In the genomic region with DNA sequence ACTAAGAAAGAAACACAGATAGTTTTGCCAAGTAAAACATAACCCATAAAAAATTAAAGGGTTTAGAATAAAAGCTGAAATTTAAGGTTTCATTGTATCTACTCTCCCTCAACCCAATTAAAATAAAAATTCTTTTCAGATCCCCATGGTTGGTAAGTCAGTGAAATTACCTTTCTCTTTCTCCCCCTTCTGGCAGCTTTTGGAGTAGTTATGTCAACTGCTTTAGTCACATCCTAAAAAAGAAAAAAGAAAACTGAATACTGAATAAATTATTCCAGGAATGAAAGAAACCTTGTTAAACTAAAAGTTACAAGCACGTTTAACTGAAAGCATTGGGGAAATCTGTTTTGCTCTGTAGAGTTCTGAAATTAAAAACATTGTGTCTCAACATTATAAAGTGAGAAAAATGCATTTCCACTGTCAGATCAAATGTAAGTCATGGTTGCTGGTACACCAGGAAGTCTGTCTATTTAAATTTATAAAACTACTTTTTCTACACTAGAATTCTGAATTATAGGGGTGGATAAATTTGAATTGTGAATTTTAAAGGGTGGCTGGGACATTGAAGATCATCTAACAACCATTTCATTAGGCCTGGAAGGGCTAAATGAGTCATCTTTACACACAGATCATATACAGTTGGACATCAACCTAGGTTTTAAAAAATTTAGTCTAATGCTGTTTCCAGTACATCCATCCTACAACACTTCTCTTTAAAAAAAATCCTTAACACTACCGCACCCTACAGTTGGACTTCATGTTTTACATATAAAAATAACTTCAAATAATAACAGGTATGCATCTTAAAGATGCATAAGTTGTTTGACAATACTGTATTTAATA, we compare ENCODE assay signal across 8 cellular contexts. TPM values are rescaled to one million over a fixed set of nuclear protein-coding genes. Genes with fewer than 3 reads are reported as not detected.
DNase-seq lines count a peak whose midpoint lies in the region; ATAC-seq, FAIRE-seq and TF ChIP-seq lines count a peak whose summit lies in the region.

No MANE protein-coding gene starts in this region.

- BruUV-seq in endothelial cell of umbilical vein (replicated peaks; lab: Mats Ljungman, UMichigan): no TSS peak

- H3K4me1 Mint-ChIP-seq in activated CD4-positive, alpha-beta T cell treated with anti-CD3 and anti-CD28 coated beads, Interleukin-2, amount 10 ng/mL, durations not matched to agents 24 days and 14 days: peaks cover 22% of the 10 kb centered on the region

- H3K36me3 Mint-ChIP-seq in activated CD4-positive, alpha-beta T cell treated with anti-CD3 and anti-CD28 coated beads, Interleukin-2, amount 10 ng/mL, durations not matched to agents 24 days and 14 days (ENCODE audit: low read depth): peaks cover 52% of the 10 kb centered on the region

- no peak overlapping the region for H2AFZ ChIP-seq in endothelial cell of umbilical vein (ENCODE audit: low read depth, low read length)

- no peaks in the 10 kb centered on the region for H4K20me1 ChIP-seq in endothelial cell of umbilical vein (replicated peaks; ENCODE audit: control insufficient read depth, extremely low read depth, insufficient read depth, low read length)

- TF ChIP-seq CTCF in Peyer's patch (IDR thresholded peaks at IDR 0.05) (peak in 4 of 6 experiments; percentile 27 to 43 (median 42)), endothelial cell of umbilical vein (IDR thresholded peaks at IDR 0.05; ENCODE audit: extremely low read depth in 1 of 2, insufficient read depth in 1 of 2, low read depth in 1 of 2, low read length in 2 of 2) (peak in 1 of 2 donors; percentile 29), spleen (IDR thresholded peaks at IDR 0.05 in 8 of 11, conservative IDR thresholded peaks at IDR 0.05 in 3 of 11) (peak in 7 of 11 experiments; percentile 10 to 33 (median 29))

- TF ChIP-seq POLR2A in Peyer's patch (IDR thresholded peaks at IDR 0.05) (no peak), endothelial cell of umbilical vein (IDR thresholded peaks at IDR 0.05; ENCODE audit: low read depth, low read length) (no peak), spleen (IDR thresholded peaks at IDR 0.05) (no peak)

- POLR2A ChIA-PET in endothelial cell of umbilical vein (lab: Charles Lee): no interaction called here

- H3K27me3 ChIP-seq in Peyer's patch: no peaks in the 10 kb centered on the region
- H3K27me3 ChIP-seq in endothelial cell of umbilical vein (ENCODE audit: control insufficient read depth in 2 of 2, insufficient read depth in 2 of 2, low read length in 2 of 2): no peaks in the 10 kb centered on the region
- H3K27me3 ChIP-seq in spleen (replicated peaks in 1 of 7): no peaks in the 10 kb centered on the region

- no peak for ATAC-seq in HG03097 (IDR thresholded peaks at IDR 0.05; ENCODE audit: low FRiP score, unreplicated experiment)
- no peak for ATAC-seq in GM21723 (IDR thresholded peaks at IDR 0.05; ENCODE audit: unreplicated experiment)
- ATAC-seq in GM18861 (IDR thresholded peaks at IDR 0.05; ENCODE audit: unreplicated experiment): no peak

- CTCF ChIA-PET in endothelial cell of umbilical vein (lab: Charles Lee): interaction anchor here (0.8 to 1.1 kb wide), 2 partner anchors 15 to 48 kb away, joined by 3 read pairs; no protein-coding TSS in a partner anchor

- H3K27me3 Mint-ChIP-seq in activated CD4-positive, alpha-beta T cell treated with anti-CD3 and anti-CD28 coated beads, Interleukin-2, amount 10 ng/mL, durations not matched to agents 24 days and 14 days: no peaks in the 10 kb centered on the region

- peak; percentile 62 for FAIRE-seq in endothelial cell of umbilical vein (lab: Jason Lieb, UNC)

- intact Hi-C loops in activated CD4-positive, alpha-beta T cell treated with anti-CD3 and anti-CD28 coated beads, Interleukin-2, amount 10 ng/mL, durations not matched to agents 24 days and 14 days (cut with micrococcal nuclease): loop anchor here (1.0 to 5.0 kb wide), 3 partner anchors 47 to 209 kb away; a partner anchor contains a TSS
- intact Hi-C loops in endothelial cell of umbilical vein (cut with micrococcal nuclease): loop anchor here (5.0 kb wide), 1 partner anchor 121 kb away; no protein-coding TSS in a partner anchor
- intact Hi-C loops in spleen (cut with DNase I; ENCODE audit: low total_unique reads): loop anchor here (10.0 kb wide), 1 partner anchor 271 kb away; no protein-coding TSS in a partner anchor

- H3K9me3 Mint-ChIP-seq in activated CD4-positive, alpha-beta T cell treated with anti-CD3 and anti-CD28 coated beads, Interleukin-2, amount 10 ng/mL, durations not matched to agents 24 days and 14 days: no peaks in the 10 kb centered on the region

- H3K9me1 ChIP-seq in endothelial cell of umbilical vein (replicated peaks; ENCODE audit: control insufficient read depth, extremely low read depth, insufficient read depth, low read length): no peaks in the 10 kb centered on the region

- whole genome bisulfite sequencing in spleen, 5 donors: 73 to 78% (median 75%) methylated on average over 2 of the region's 2 CpGs

- no peak overlapping the region for H3K4me3 Mint-ChIP-seq in activated CD4-positive, alpha-beta T cell treated with anti-CD3 and anti-CD28 coated beads, Interleukin-2, amount 10 ng/mL, durations not matched to agents 24 days and 14 days

- H3K36me3 ChIP-seq in Peyer's patch (peaks cover 0 to 13% (median 0%) of the 10 kb centered on the region in 3 donors), endothelial cell of umbilical vein (ENCODE audit: control insufficient read depth in 2 of 2, extremely low read depth in 1 of 2, insufficient read depth in 2 of 2, low read length in 2 of 2) (peaks cover 2 to 6% of the 10 kb centered on the region in 2 experiments), spleen (peaks cover 0 to 89% (median 32%) of the 10 kb centered on the region in 6 donors)

- H3K9me3 ChIP-seq in Peyer's patch: no peaks in the 10 kb centered on the region
- H3K9me3 ChIP-seq in endothelial cell of umbilical vein (replicated peaks; ENCODE audit: control insufficient read depth, insufficient read depth, low read length): no peaks in the 10 kb centered on the region
- no peaks in the 10 kb centered on the region for H3K9me3 ChIP-seq in spleen

- no peak overlapping the region for H3K9ac ChIP-seq in endothelial cell of umbilical vein (replicated peaks; ENCODE audit: extremely low read depth, insufficient read depth, low read length)

- peak overlapping the region; percentile 38 for H3K27ac Mint-ChIP-seq in activated CD4-positive, alpha-beta T cell treated with anti-CD3 and anti-CD28 coated beads, Interleukin-2, amount 10 ng/mL, durations not matched to agents 24 days and 14 days

- no peak overlapping the region for H3K4me2 ChIP-seq in endothelial cell of umbilical vein (ENCODE audit: insufficient read depth, low read length)

- dilution Hi-C loops in endothelial cell of umbilical vein (cut with MboI; ENCODE audit: extremely low pct_ligation_motif_present, low sequenced_read_pairs): no loop called here

- H3K27ac ChIP-seq in Peyer's patch: no peak overlapping the region
- no peak overlapping the region for H3K27ac ChIP-seq in endothelial cell of umbilical vein (ENCODE audit: insufficient read depth, low read depth, low read length)
- no peak overlapping the region for H3K27ac ChIP-seq in spleen

- no peak for DNase-seq in activated CD4-positive, alpha-beta T cell treated with anti-CD3 and anti-CD28 coated beads, Interleukin-2, amount 10 ng/mL, durations not matched to agents 24 days and 14 days
- no peak for DNase-seq in activated CD4-positive, alpha-beta T cell treated with anti-CD3 and anti-CD28 coated beads for 1 hour
- DNase-seq in Peyer's patch (no peak), endothelial cell of umbilical vein (ENCODE audit: low read depth, low spot score) (peak; percentile 32), spleen (no peak)

- H3K79me2 ChIP-seq in endothelial cell of umbilical vein (ENCODE audit: control insufficient read depth, insufficient read depth, low read length): peaks cover 2% of the 10 kb centered on the region

- H3K4me3 ChIP-seq in Peyer's patch: no peak overlapping the region
- no peak overlapping the region for H3K4me3 ChIP-seq in endothelial cell of umbilical vein (replicated peaks in 1 of 3; ENCODE audit: insufficient read depth in 1 of 3, low read depth in 1 of 3, low read length in 3 of 3)
- H3K4me3 ChIP-seq in spleen: no peak overlapping the region

- no peaks in the 10 kb centered on the region for H3K4me1 ChIP-seq in Peyer's patch
- no peaks in the 10 kb centered on the region for H3K4me1 ChIP-seq in endothelial cell of umbilical vein (ENCODE audit: control insufficient read depth, extremely low read depth, insufficient read depth, low read length)
- peaks cover 0 to 16% (median 0%) of the 10 kb centered on the region in 6 donors for H3K4me1 ChIP-seq in spleen

TF ChIP-seq in endothelial cell of umbilical vein, 7 proteins besides CTCF, POLR2A, EP300 and RAD21:
- TF ChIP-seq, protein P1, sequence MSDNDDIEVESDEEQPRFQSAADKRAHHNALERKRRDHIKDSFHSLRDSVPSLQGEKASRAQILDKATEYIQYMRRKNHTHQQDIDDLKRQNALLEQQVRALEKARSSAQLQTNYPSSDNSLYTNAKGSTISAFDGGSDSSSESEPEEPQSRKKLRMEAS (IDR thresholded peaks at IDR 0.05; ENCODE audit: insufficient read depth, insufficient read length): no peak
- no peak for TF ChIP-seq POLR2AphosphoS5 (IDR thresholded peaks at IDR 0.05; ENCODE audit: insufficient read depth, low read depth, low read length)
- TF ChIP-seq FOS (IDR thresholded peaks at IDR 0.05; ENCODE audit: borderline replicate concordance, insufficient read depth, low read length): no peak
- no peak for TF ChIP-seq EZH2 (IDR thresholded peaks at IDR 0.05; ENCODE audit: borderline replicate concordance, low read depth, low read length, severe bottlenecking)
TF ChIP-seq in endothelial cell of umbilical vein: peak in this region for 0.

RNA-seq across cellular contexts. Expression of a gene that starts 24.7 kb away (rescaled TPM):
- total RNA-seq in activated CD4-positive, alpha-beta T cell treated with anti-CD3 and anti-CD28 coated beads, Interleukin-2, amount 10 ng/mL, durations not matched to agents 24 days and 14 days: 106 TPM in 2 replicates
- total RNA-seq in Peyer's patch (10 to 100 TPM; 20.2 to 71.0 (median 25.7) TPM), endothelial cell of umbilical vein (69.5 and 76.7 TPM in 2 replicates), spleen (100 to 1,000 TPM in 2 of 7 donors, 10 to 100 TPM in 5; 55.5 to 121 (median 66.0) TPM)
- polyA plus RNA-seq in endothelial cell of umbilical vein (8.0 and 12.9 TPM in 2 replicates), spleen (10 to 100 TPM; 38.1 to 52.0 (median 44.6) TPM)
- polyA plus RNA-seq in endothelial cell of umbilical vein (2011; cell fraction: cytosol; rRNA removed): 24.1 and 26.7 TPM in 2 replicates
- polyA plus RNA-seq in endothelial cell of umbilical vein (2011; cell fraction: nucleus; rRNA removed): 28.8 and 48.9 TPM in 2 replicates
- polyA plus RNA-seq in endothelial cell of umbilical vein (2012): 53.5 and 80.5 TPM in 2 replicates
- polyA minus RNA-seq in endothelial cell of umbilical vein: 13.5 and 16.2 TPM in 2 replicates
- polyA minus RNA-seq in endothelial cell of umbilical vein (2011; cell fraction: cytosol; rRNA and poly(A)+ RNA removed): 36.9 TPM
- polyA minus RNA-seq in endothelial cell of umbilical vein (2011; cell fraction: nucleus; rRNA and poly(A)+ RNA removed): 33.6 and 34.7 TPM in 2 replicates
